ENCODE assay signal across 8 cellular contexts in genomic region chr17:78130439-78131101, GRCh38. TPM values are rescaled to one million over a fixed set of nuclear protein-coding genes. Genes with fewer than 3 reads are reported as not detected.
DNase-seq lines count a peak whose midpoint lies in the region; ATAC-seq, FAIRE-seq and TF ChIP-seq lines count a peak whose summit lies in the region.

Gene TMC8 (plus strand): TSS chr17:78130771. CDS start chr17:78131589, 818 bp downstream.

- H4K20me1 ChIP-seq in GM12878 (ENCODE audit: control insufficient read depth, insufficient read depth): no peaks in the 10 kb centered on the region

- no peak for TF ChIP-seq RAD21 in GM12878 (IDR thresholded peaks at IDR 0.05; ENCODE audit: insufficient read depth, low read depth, low read length)

- H3K4me3 ChIP-seq in GM12878 (peak within 1 kb of the TSS; percentile 94), mononuclear cell (ENCODE audit: low read length) (peak within 1 kb of the TSS; percentile 61)

- RAD21 ChIA-PET in GM12878 (lab: Charles Lee; ENCODE audit: unreplicated experiment): interaction anchor here (0.6 to 1.8 kb wide), 15 partner anchors 10 to 988 kb away, joined by 3 to 10 read pairs (median 4); no protein-coding TSS in a partner anchor

- H3K27me3 ChIP-seq in GM12878 (replicated peaks in 1 of 2; ENCODE audit: control insufficient read depth in 2 of 2, insufficient read depth in 2 of 2, low read length in 1 of 2) (no peaks in the 10 kb centered on the region), mononuclear cell (ENCODE audit: insufficient read depth, low read length) (no peaks in the 10 kb centered on the region)

- POLR2A ChIA-PET in GM12878 (lab: Charles Lee): interaction anchor here (0.5 to 8.0 kb wide), 16 partner anchors 12 to 685 kb away, joined by 3 to 85 read pairs (median 4); partner anchors contain the start of genes SYNGR2 and TNRC6C

- whole genome bisulfite sequencing in GM12878 (ENCODE audit: insufficient coverage, insufficient replicate concordance, low lambda C conversion rate, missing lambda C conversion rate): under 1% methylated on average over 10 of the region's 10 CpGs

- FAIRE-seq in GM12878 (lab: Jason Lieb, UNC): peak; percentile 91

- peak; percentile 37 for ATAC-seq in GM12878

- peak; percentile 10 to 33; a peak in 1 of 4 replicates for TF ChIP-seq EP300 in GM12878 (IDR thresholded peaks at IDR 0.05; ENCODE audit: borderline replicate concordance in 1 of 2, control insufficient read depth in 1 of 2, low read depth in 2 of 2, low read length in 2 of 2)

- peak; percentile 78 for TF ChIP-seq POLR2A in GM12878 (IDR thresholded peaks at IDR 0.05; ENCODE audit: low read depth, low read length)

- SMC1A ChIA-PET in GM12878 (lab: Charles Lee; ENCODE audit: uncharacterized antibody, unreplicated experiment): interaction anchor here (0.6 to 1.7 kb wide), 6 partner anchors 10 to 110 kb away, joined by 3 to 6 read pairs (median 4); no protein-coding TSS in a partner anchor

- peaks cover 59% of the 10 kb centered on the region for H3K4me1 ChIP-seq in GM12878 (ENCODE audit: control insufficient read depth, insufficient read depth, low read length)
- H3K4me1 ChIP-seq in mononuclear cell (ENCODE audit: insufficient read depth, low read length): peaks cover 77% of the 10 kb centered on the region

- H2AFZ ChIP-seq in GM12878 (ENCODE audit: control insufficient read depth, low read depth, low read length): no peak within 1 kb of the TSS

- H3K27ac ChIP-seq in GM12878 (ENCODE audit: control insufficient read depth, insufficient read depth): peak within 1 kb of the TSS; percentile 93

- peaks cover 10 to 11% of the 10 kb centered on the region in 2 experiments; a peak in 3 of 4 replicates for H3K36me3 ChIP-seq in GM12878 (ENCODE audit: control insufficient read depth in 2 of 2, insufficient read depth in 2 of 2, low read length in 1 of 2)

- BruUV-seq in GM12878 (replicated peaks; lab: Mats Ljungman, UMichigan): no TSS peak

- H3K9me3 ChIP-seq in GM12878 (replicated peaks; ENCODE audit: control insufficient read depth, insufficient read depth, low read length) (no peaks in the 10 kb centered on the region), mononuclear cell (ENCODE audit: low read depth, low read length) (no peaks in the 10 kb centered on the region)

- in situ Hi-C loops in GM12878 (cut with MboI): no loop called here

- H3K79me2 ChIP-seq in GM12878 (ENCODE audit: control insufficient read depth, insufficient read depth, low read length): peaks cover 96% of the 10 kb centered on the region

- DNase-seq in NCI-H510A treated with DMSO at 0.1 percent for 48 hours (lab: John Stamatoyannopoulos, UW) (peak; percentile 31), NCI-H510A (lab: John Stamatoyannopoulos, UW) (no peak), SKM-1 treated with dmso at 0.1 percent for 144 hours (lab: John Stamatoyannopoulos, UW; ENCODE audit: unreplicated experiment) (peak; percentile 95), GM12878 (ENCODE audit: low read depth, low spot score) (no peak), NCI-H446 (lab: John Stamatoyannopoulos, UW) (no peak), pons (ENCODE audit: low spot score) (no peak), DMS 273 treated with DMSO at 0.1 percent for 48 hours (lab: John Stamatoyannopoulos, UW) (no peak)

- H3K9ac ChIP-seq in GM12878 (ENCODE audit: control insufficient read depth, insufficient read depth, low read length): peak within 1 kb of the TSS; percentile 86

- intact Hi-C loops in GM12878 (cut with micrococcal nuclease; ENCODE audit: unreplicated experiment): no loop called here

- TF ChIP-seq CTCF in GM12878 (IDR thresholded peaks at IDR 0.05 in 2 of 3, conservative IDR thresholded peaks at IDR 0.05 in 1 of 3; ENCODE audit: control insufficient read depth in 2 of 3, extremely low read depth in 1 of 3, insufficient read depth in 1 of 3, low read depth in 3 of 3, low read length in 3 of 3): no peak

- peak within 1 kb of the TSS; percentile 96 for H3K4me2 ChIP-seq in GM12878 (ENCODE audit: control insufficient read depth, insufficient read depth)

- CTCF ChIA-PET in GM12878 (lab: Yijun Ruan, JAX): interaction anchor here (1.0 to 12.7 kb wide), 8 partner anchors 6 to 120 kb away, joined by 3 to 100 read pairs (median 6); no protein-coding TSS in a partner anchor

TF ChIP-seq in GM12878, 131 proteins besides CTCF, POLR2A, EP300 and RAD21 (continues in another document):
- TF ChIP-seq FOS (IDR thresholded peaks at IDR 0.05; ENCODE audit: borderline replicate concordance, extremely low read depth, insufficient read length) (no peak), NR2F1 (conservative IDR thresholded peaks at IDR 0.05) (peak; percentile 92), IRF4 (IDR thresholded peaks at IDR 0.05; ENCODE audit: low read depth, low read length) (no peak), CHD1 (IDR thresholded peaks at IDR 0.05; ENCODE audit: low read depth, low read length) (0 out of 2 replicates have a peak, but pooled peaks have one; percentile 58), MAX (IDR thresholded peaks at IDR 0.05; ENCODE audit: low read depth, low read length) (peak; percentile 32; the same call in 1 of the 2 replicates), PRDM15 (CRISPR knock-in tag; IDR thresholded peaks at IDR 0.05) (no peak), RUNX3 (IDR thresholded peaks at IDR 0.05; ENCODE audit: low read length) (no peak), DPF2 (IDR thresholded peaks at IDR 0.05) (no peak), EED (IDR thresholded peaks at IDR 0.05; ENCODE audit: low read depth) (peak; percentile 71), RELA (IDR thresholded peaks at IDR 0.05; ENCODE audit: borderline replicate concordance, partially characterized antibody) (no peak), RCOR1 (conservative IDR thresholded peaks at IDR 0.05; ENCODE audit: low read depth, low read length) (no peak), TAF1 (IDR thresholded peaks at IDR 0.05; ENCODE audit: borderline replicate concordance, low read depth, low read length) (peak; percentile 82; the same call in 1 of the 2 replicates), USF1 (IDR thresholded peaks at IDR 0.05; ENCODE audit: borderline replicate concordance, extremely low read length, insufficient read depth, low read depth, low read length) (peak; percentile 68), BACH1 (IDR thresholded peaks at IDR 0.05; ENCODE audit: borderline replicate concordance) (no peak), WRNIP1 (IDR thresholded peaks at IDR 0.05; ENCODE audit: borderline replicate concordance, low read depth, low read length) (no peak), ZNF207 (IDR thresholded peaks at IDR 0.05; ENCODE audit: borderline replicate concordance) (no peak), ZNF24 (IDR thresholded peaks at IDR 0.05) (no peak)

RNA-seq across cellular contexts. Expression of gene TMC8, which starts in this region (rescaled TPM):
- 310 and 316 TPM in 2 replicates for total RNA-seq in GM12878 (2013; cell fraction: nucleolus; rRNA removed)
- total RNA-seq in GM12878 (2014; rRNA removed) (40.9 and 41.9 TPM in 2 replicates), GM12878 (2014; rRNA removed; fragmentation: Illumina TruSeq; extraction: Trizol) (22.2 and 25.4 TPM in 2 replicates), GM12878 (2021) (120 and 128 TPM in 2 replicates), mononuclear cell (138 TPM)
- polyA plus RNA-seq in GM12878 (2011; ENCODE audit: low read depth): 110 TPM
- polyA plus RNA-seq in GM12878 (2011; rRNA removed) (19.5 and 36.5 TPM in 2 replicates), GM12878 (2014; fragmentation: Illumina TruSeq; extraction: Trizol) (16.7 and 45.9 TPM in 2 replicates), GM12878 (2014; fragmentation: Nextera tagmentation; extraction: Ambion mirVana) (1 to 10 TPM; 2.7 to 8.4 TPM), GM12878 (2014; rRNA removed) (118 and 129 TPM in 2 replicates), GM12878 (2016; fragmentation: Nextera tagmentation; extraction: Ambion mirVana) (10 to 100 TPM; 38.2 to 48.1 TPM)
- polyA plus RNA-seq in GM12878 (2011; cell fraction: cytosol; rRNA removed): 62.8 and 67.7 TPM in 2 replicates
- polyA plus RNA-seq in GM12878 (2011; cell fraction: nucleus; rRNA removed): 353 and 365 TPM in 2 replicates
- polyA plus RNA-seq in GM12878 (2012): 116 and 163 TPM in 2 replicates
- 87.9 and 94.3 TPM in 2 replicates for polyA minus RNA-seq in GM12878 (2011; rRNA and poly(A)+ RNA removed)
- polyA minus RNA-seq in GM12878 (2011; cell fraction: cytosol; rRNA and poly(A)+ RNA removed): 17.8 and 22.5 TPM in 2 replicates
- polyA minus RNA-seq in GM12878 (2011; cell fraction: nucleus; rRNA and poly(A)+ RNA removed): 96.8 and 128 TPM in 2 replicates

Comparison
In these comparisons a context has a peak if more than half of its experiments do, and no peak if none do; other contexts are left out.
1. DNase-seq: peak in NCI-H510A treated with DMSO at 0.1 percent for 48 hours (single experiment) and SKM-1 treated with dmso at 0.1 percent for 144 hours (single experiment); none in NCI-H510A (single experiment), GM12878 (single experiment), NCI-H446 (0 of 2), pons (single experiment) and DMS 273 treated with DMSO at 0.1 percent for 48 hours (single experiment).